8 cellular contexts compared by ENCODE assay signal in the genomic region with DNA sequence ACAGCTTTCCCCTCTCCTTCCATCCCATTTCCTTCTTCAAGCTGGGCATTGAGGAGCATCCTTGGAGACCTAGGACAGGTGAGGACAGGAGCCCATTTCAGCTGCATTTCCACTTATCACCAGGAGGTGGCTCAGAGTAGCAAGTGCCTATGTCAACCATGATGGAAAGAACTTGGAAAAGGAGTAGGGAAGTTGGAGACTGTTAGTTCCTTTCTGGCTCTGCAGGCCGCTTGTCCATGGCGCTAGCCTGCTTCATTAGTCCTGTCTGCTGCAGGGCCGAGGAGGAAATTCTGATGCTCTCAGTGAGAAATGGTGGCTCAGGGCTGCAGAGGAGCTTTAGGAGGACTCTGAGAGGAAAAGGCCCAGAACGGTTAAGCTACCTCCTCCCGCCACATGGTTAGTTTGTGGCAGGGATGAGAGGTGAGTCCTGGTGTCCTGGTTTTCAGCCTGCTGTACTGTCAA. TPM values are rescaled to one million over a fixed set of nuclear protein-coding genes. Genes with fewer than 3 reads are reported as not detected.
DNase-seq lines count a peak whose midpoint lies in the region; ATAC-seq and TF ChIP-seq lines count a peak whose summit lies in the region.

No MANE protein-coding gene starts in this region.

- no peak overlapping the region for H3K27ac Mint-ChIP-seq in activated CD4-positive, alpha-beta memory T cell treated with anti-CD3 and anti-CD28 coated beads for 36 hours
- no peak overlapping the region for H3K27ac Mint-ChIP-seq in nephron

- DNase-seq in NK-92 treated with Interleukin-12 subunit alpha and Interleukin-12 subunit beta, amount 100 ng/mL, for 24 hours (lab: John Stamatoyannopoulos, UW), result peak; percentile 27
- DNase-seq in NK-92 (lab: John Stamatoyannopoulos, UW; ENCODE audit: unreplicated experiment) (no peak), NCI-H1930 (lab: John Stamatoyannopoulos, UW) (peak; percentile 2 to 34), epidermal melanocyte (ENCODE audit: insufficient read length, low spot score) (peak; percentile 67), upper lobe of right lung (no peak)
- DNase-seq in activated CD4-positive, alpha-beta memory T cell treated with anti-CD3 and anti-CD28 coated beads for 36 hours, result peak; percentile 60

- TF ChIP-seq CTCF in nephron (IDR thresholded peaks at IDR 0.05; ENCODE audit: unreplicated experiment in 3 of 3), result peak; percentile 61 to 70 (median 70)
- TF ChIP-seq CTCF in upper lobe of right lung (IDR thresholded peaks at IDR 0.05), result peak; percentile 91

- intact Hi-C loops in activated CD4-positive, alpha-beta memory T cell treated with anti-CD3 and anti-CD28 coated beads for 36 hours (cut with micrococcal nuclease), result loop anchor here (1.0 kb wide), 2 partner anchors 23 to 43 kb away; no protein-coding TSS in a partner anchor
- intact Hi-C loops in upper lobe of right lung (cut with DNase I), result no loop called here

- no peak overlapping the region for H3K4me3 Mint-ChIP-seq in activated CD4-positive, alpha-beta memory T cell treated with anti-CD3 and anti-CD28 coated beads for 36 hours
- H3K4me3 Mint-ChIP-seq in nephron, result no peak overlapping the region

- H3K27me3 Mint-ChIP-seq in activated CD4-positive, alpha-beta memory T cell treated with anti-CD3 and anti-CD28 coated beads for 36 hours, result peaks cover 25% of the 10 kb centered on the region
- H3K27me3 Mint-ChIP-seq in nephron (ENCODE audit: low read depth), result no peaks in the 10 kb centered on the region

- no peaks in the 10 kb centered on the region for H3K9me3 Mint-ChIP-seq in activated CD4-positive, alpha-beta memory T cell treated with anti-CD3 and anti-CD28 coated beads for 36 hours
- no peaks in the 10 kb centered on the region for H3K9me3 Mint-ChIP-seq in nephron

- peaks cover 4% of the 10 kb centered on the region for H3K27me3 ChIP-seq in upper lobe of right lung

- CTCF ChIA-PET in activated CD4-positive, alpha-beta memory T cell treated with anti-CD3 and anti-CD28 coated beads for 36 hours (lab: Charles Lee), result interaction anchor here (0.6 to 14.4 kb wide), 27 partner anchors 8 to 436 kb away, joined by 3 to 432 read pairs (median 4); no protein-coding TSS in a partner anchor

- no peaks in the 10 kb centered on the region for H3K36me3 ChIP-seq in upper lobe of right lung

- H3K27ac ChIP-seq in upper lobe of right lung, result no peak overlapping the region

- no peaks in the 10 kb centered on the region for H3K9me3 ChIP-seq in upper lobe of right lung

- ATAC-seq in upper lobe of right lung, result peak; percentile 93
- ATAC-seq in GM21825 (IDR thresholded peaks at IDR 0.05; ENCODE audit: unreplicated experiment), result no peak

- no peak overlapping the region for H3K4me3 ChIP-seq in upper lobe of right lung

- peaks cover 16% of the 10 kb centered on the region for H3K4me1 Mint-ChIP-seq in activated CD4-positive, alpha-beta memory T cell treated with anti-CD3 and anti-CD28 coated beads for 36 hours (ENCODE audit: low read depth)
- H3K4me1 Mint-ChIP-seq in nephron, result peaks cover 2% of the 10 kb centered on the region

- peaks cover 3% of the 10 kb centered on the region for H3K4me1 ChIP-seq in upper lobe of right lung

- POLR2A ChIA-PET in activated CD4-positive, alpha-beta memory T cell treated with anti-CD3 and anti-CD28 coated beads for 36 hours (lab: Charles Lee), result interaction anchor here (0.8 kb wide), 1 partner anchor 22 kb away, joined by 3 read pairs; no protein-coding TSS in a partner anchor

- H3K36me3 Mint-ChIP-seq in activated CD4-positive, alpha-beta memory T cell treated with anti-CD3 and anti-CD28 coated beads for 36 hours, result no peaks in the 10 kb centered on the region
- H3K36me3 Mint-ChIP-seq in nephron (ENCODE audit: low read depth), result no peaks in the 10 kb centered on the region

RNA-seq across cellular contexts. Expression of a gene that starts 7.0 kb away (rescaled TPM):
- 1 to 10 TPM; 3.7 to 4.9 TPM for total RNA-seq in activated CD4-positive, alpha-beta memory T cell treated with anti-CD3 and anti-CD28 coated beads for 36 hours
- 60.8 TPM for total RNA-seq in upper lobe of right lung

RNA-seq across cellular contexts. Expression of a gene that starts 44.0 kb away (rescaled TPM):
- total RNA-seq in activated CD4-positive, alpha-beta memory T cell treated with anti-CD3 and anti-CD28 coated beads for 36 hours, result 10 to 100 TPM; 46.7 to 49.8 TPM
- total RNA-seq in upper lobe of right lung, result 131 TPM

Comparison
In these comparisons a context has a peak if more than half of its experiments do, and no peak if none do; other contexts are left out.
1. DNase-seq: peak in NK-92 treated with Interleukin-12 subunit alpha and Interleukin-12 subunit beta, amount 100 ng/mL, for 24 hours (single experiment), NCI-H1930 (2 of 2), activated CD4-positive, alpha-beta memory T cell treated with anti-CD3 and anti-CD28 coated beads for 36 hours (single experiment) and epidermal melanocyte (single experiment); none in NK-92 (single experiment) and upper lobe of right lung (single experiment).
2. RNA of a gene that starts 7.0 kb away (total RNA-seq): 60.8 TPM in upper lobe of right lung (single experiment); 3.7 to 4.9 TPM in activated CD4-positive, alpha-beta memory T cell treated with anti-CD3 and anti-CD28 coated beads for 36 hours; every median in the first group is over 10 times any median in the second.